Comparison of ENCODE assay signal across 1 cellular context in genomic region chr6:31592396-31592771, GRCh38.
TF ChIP-seq lines count a peak whose summit lies in the region.

No MANE protein-coding gene starts in this region.

TF ChIP-seq in HepG2, 621 proteins besides CTCF, POLR2A, EP300 and RAD21:
- TF ChIP-seq GPBP1L1 (CRISPR knock-in tag; IDR thresholded peaks at IDR 0.05) (no peak), ZNF34 (CRISPR knock-in tag; IDR thresholded peaks at IDR 0.05; ENCODE audit: borderline replicate concordance) (no peak), ZNF790 (CRISPR knock-in tag; IDR thresholded peaks at IDR 0.05; ENCODE audit: borderline replicate concordance) (no peak), ZNF276 (CRISPR knock-in tag; IDR thresholded peaks at IDR 0.05; ENCODE audit: low read depth) (no peak), ZFP36L1 (CRISPR knock-in tag; IDR thresholded peaks at IDR 0.05) (no peak), ZNF777 (CRISPR knock-in tag; IDR thresholded peaks at IDR 0.05) (no peak), ZNF383 (CRISPR knock-in tag; IDR thresholded peaks at IDR 0.05; ENCODE audit: borderline replicate concordance) (no peak), FOSL1 (CRISPR knock-in tag; IDR thresholded peaks at IDR 0.05; ENCODE audit: borderline replicate concordance) (no peak), DR1 (CRISPR knock-in tag; IDR thresholded peaks at IDR 0.05) (no peak), SMAD9 (CRISPR knock-in tag; IDR thresholded peaks at IDR 0.05) (no peak), MBNL3 (CRISPR knock-in tag; conservative IDR thresholded peaks at IDR 0.05) (no peak)
- TF ChIP-seq, protein P1, sequence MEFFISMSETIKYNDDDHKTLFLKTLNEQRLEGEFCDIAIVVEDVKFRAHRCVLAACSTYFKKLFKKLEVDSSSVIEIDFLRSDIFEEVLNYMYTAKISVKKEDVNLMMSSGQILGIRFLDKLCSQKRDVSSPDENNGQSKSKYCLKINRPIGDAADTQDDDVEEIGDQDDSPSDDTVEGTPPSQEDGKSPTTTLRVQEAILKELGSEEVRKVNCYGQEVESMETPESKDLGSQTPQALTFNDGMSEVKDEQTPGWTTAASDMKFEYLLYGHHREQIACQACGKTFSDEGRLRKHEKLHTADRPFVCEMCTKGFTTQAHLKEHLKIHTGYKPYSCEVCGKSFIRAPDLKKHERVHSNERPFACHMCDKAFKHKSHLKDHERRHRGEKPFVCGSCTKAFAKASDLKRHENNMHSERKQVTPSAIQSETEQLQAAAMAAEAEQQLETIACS (CRISPR knock-in tag; IDR thresholded peaks at IDR 0.05): no peak
- TF ChIP-seq, protein P2, sequence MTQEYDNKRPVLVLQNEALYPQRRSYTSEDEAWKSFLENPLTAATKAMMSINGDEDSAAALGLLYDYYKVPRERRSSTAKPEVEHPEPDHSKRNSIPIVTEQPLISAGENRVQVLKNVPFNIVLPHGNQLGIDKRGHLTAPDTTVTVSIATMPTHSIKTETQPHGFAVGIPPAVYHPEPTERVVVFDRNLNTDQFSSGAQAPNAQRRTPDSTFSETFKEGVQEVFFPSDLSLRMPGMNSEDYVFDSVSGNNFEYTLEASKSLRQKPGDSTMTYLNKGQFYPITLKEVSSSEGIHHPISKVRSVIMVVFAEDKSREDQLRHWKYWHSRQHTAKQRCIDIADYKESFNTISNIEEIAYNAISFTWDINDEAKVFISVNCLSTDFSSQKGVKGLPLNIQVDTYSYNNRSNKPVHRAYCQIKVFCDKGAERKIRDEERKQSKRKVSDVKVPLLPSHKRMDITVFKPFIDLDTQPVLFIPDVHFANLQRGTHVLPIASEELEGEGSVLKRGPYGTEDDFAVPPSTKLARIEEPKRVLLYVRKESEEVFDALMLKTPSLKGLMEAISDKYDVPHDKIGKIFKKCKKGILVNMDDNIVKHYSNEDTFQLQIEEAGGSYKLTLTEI (CRISPR knock-in tag; conservative IDR thresholded peaks at IDR 0.05): no peak
- TF ChIP-seq, protein P3, sequence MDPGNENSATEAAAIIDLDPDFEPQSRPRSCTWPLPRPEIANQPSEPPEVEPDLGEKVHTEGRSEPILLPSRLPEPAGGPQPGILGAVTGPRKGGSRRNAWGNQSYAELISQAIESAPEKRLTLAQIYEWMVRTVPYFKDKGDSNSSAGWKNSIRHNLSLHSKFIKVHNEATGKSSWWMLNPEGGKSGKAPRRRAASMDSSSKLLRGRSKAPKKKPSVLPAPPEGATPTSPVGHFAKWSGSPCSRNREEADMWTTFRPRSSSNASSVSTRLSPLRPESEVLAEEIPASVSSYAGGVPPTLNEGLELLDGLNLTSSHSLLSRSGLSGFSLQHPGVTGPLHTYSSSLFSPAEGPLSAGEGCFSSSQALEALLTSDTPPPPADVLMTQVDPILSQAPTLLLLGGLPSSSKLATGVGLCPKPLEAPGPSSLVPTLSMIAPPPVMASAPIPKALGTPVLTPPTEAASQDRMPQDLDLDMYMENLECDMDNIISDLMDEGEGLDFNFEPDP (CRISPR knock-in tag; conservative IDR thresholded peaks at IDR 0.05): no peak
- TF ChIP-seq, protein P4, sequence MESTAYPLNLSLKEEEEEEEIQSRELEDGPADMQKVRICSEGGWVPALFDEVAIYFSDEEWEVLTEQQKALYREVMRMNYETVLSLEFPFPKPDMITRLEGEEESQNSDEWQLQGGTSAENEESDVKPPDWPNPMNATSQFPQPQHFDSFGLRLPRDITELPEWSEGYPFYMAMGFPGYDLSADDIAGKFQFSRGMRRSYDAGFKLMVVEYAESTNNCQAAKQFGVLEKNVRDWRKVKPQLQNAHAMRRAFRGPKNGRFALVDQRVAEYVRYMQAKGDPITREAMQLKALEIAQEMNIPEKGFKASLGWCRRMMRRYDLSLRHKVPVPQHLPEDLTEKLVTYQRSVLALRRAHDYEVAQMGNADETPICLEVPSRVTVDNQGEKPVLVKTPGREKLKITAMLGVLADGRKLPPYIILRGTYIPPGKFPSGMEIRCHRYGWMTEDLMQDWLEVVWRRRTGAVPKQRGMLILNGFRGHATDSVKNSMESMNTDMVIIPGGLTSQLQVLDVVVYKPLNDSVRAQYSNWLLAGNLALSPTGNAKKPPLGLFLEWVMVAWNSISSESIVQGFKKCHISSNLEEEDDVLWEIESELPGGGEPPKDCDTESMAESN (CRISPR knock-in tag; conservative IDR thresholded peaks at IDR 0.05): no peak
TF ChIP-seq in HepG2: peak in this region for 0.
